34 cellular contexts compared by ENCODE assay signal in the genomic region with DNA sequence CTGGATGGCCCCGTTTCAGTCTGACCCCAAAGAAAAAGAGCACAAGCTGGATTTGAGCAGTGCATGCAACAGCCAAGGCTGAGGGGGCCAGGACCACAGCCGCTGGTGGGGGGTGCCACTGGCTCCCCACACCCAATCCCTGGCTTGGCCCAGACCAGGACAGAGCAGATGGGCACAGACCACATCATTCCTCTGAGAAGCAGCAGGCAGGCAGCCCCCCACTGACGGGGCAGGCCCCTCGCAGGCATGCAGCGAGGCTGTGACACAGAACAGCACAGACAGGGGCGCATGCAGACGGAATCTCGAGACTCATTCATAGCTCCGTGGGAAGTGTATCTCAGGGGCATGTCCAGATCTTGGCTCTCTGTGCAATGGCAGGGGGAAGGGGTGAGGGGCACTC.
"Had no signal": no experiment of that assay in that cellular context is flagged by ENCODE, and none has a peak within 500 bp of the region (broad histone marks: within the 10 kb centered on the region; RNA-seq: fewer than 3 reads in every experiment).

No MANE protein-coding gene starts in this region.

- H3K36me3 ChIP-seq: MG63 had no signal

- DNase-seq: Karpas-422, Kasumi-1, MG63, MM.1S, MV-4-11, NCI-H1048, NCI-H1092, NCI-H1092 treated with DMSO at 0.1 percent for 48 hours, NCI-H1105, NCI-H1105 treated with DMSO at 0.1 percent for 48 hours, NCI-H1417, NCI-H1417 treated with DMSO at 0.1 percent for 48 hours, NCI-H1436, NCI-H1436 treated with DMSO at 0.1 percent for 48 hours, NCI-H146, NCI-H1694, NCI-H1694 treated with DMSO at 0.1 percent for 48 hours, NCI-H187, NCI-H187 treated with DMSO at 0.1 percent for 48 hours, NCI-H1930, NCI-H2029, NCI-H2029 treated with DMSO at 0.1 percent for 48 hours, NCI-H2081, NCI-H2081 treated with DMSO at 0.1 percent for 48 hours, NCI-H2107, NCI-H2171, NCI-H2171 treated with DMSO at 0.1 percent for 48 hours, NCI-H2227 treated with DMSO at 0.1 percent for 48 hours, NCI-H226, NCI-H345, NCI-H446, NCI-H446 treated with DMSO at 0.1 percent for 48 hours, NCI-H510A, NCI-H510A treated with DMSO at 0.1 percent for 48 hours had no signal

- H3K4me3 ChIP-seq: MG63 had no signal
